In the genomic region with DNA sequence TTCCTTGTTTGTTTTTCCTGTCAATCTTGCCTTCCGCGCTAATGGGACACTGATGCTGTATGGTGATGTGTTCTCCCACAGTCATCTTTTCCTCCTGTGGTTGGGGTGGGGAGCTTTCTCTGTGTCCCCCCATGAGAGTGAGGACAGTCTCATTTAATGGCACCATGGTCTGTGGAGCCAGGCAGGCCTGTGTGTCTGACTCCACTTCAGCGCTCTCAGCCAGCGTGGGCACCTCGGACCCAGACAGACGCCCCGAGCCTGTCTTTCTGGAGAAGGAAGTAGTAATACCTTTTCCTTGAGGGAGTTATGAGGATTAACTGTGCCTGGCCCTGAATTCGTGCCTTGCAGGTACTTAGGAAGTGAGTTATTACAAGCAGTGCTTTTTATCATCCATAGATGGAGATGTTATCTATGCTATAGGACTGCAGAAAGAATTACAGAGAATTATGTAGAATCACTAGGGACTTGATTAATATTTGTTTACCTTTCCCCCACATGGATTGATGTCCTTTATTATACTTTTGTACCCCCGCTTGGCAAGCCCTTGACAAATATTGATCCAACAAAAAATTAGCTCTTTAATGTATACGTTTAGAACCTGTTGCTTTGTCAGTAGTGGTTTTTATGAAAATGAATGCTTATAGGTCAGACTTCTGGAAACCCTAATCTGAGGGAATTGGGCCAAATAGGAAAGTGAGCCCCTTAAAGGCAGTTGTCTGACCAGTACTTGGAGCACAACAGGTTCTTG, we compare ENCODE assay signal across 14 cellular contexts.
DNase-seq lines count a peak whose midpoint lies in the region; ATAC-seq and TF ChIP-seq lines count a peak whose summit lies in the region.
"Had no signal": no experiment of that assay in that cellular context is flagged by ENCODE, and none has a peak within 500 bp of the region (broad histone marks: within the 10 kb centered on the region; RNA-seq: fewer than 3 reads in every experiment).

No MANE protein-coding gene starts in this region.

- H3K9me3 ChIP-seq in adrenal gland (replicated peaks in 1 of 3) (no peaks in the 10 kb centered on the region), muscle layer of duodenum (ENCODE audit: control insufficient read depth in 1 of 2, low read length in 2 of 2) (no peaks in the 10 kb centered on the region), tibial artery (no peaks in the 10 kb centered on the region), A673 (ENCODE audit: low read depth, low read length, poor library complexity, severe bottlenecking) (no peaks in the 10 kb centered on the region)

- H3K27me3 Mint-ChIP-seq in activated CD8-positive, alpha-beta T cell treated with anti-CD3 and anti-CD28 coated beads for 36 hours, result no peaks in the 10 kb centered on the region
- no peaks in the 10 kb centered on the region for H3K27me3 Mint-ChIP-seq in activated CD8-positive, alpha-beta T cell treated with anti-CD3 and anti-CD28 coated beads, Interleukin-2, amount 10 ng/mL, durations not matched to agents 7 days and 5 days (ENCODE audit: low read depth)

- no peaks in the 10 kb centered on the region for H3K9me3 Mint-ChIP-seq in activated CD8-positive, alpha-beta T cell treated with anti-CD3 and anti-CD28 coated beads for 36 hours
- H3K9me3 Mint-ChIP-seq in activated CD8-positive, alpha-beta T cell treated with anti-CD3 and anti-CD28 coated beads, Interleukin-2, amount 10 ng/mL, durations not matched to agents 7 days and 5 days (ENCODE audit: insufficient read depth), result no peaks in the 10 kb centered on the region
- H3K9me3 Mint-ChIP-seq: activated naive CD4-positive, alpha-beta T cell treated with anti-CD3 and anti-CD28 coated beads for 36 hours had no signal

- TF ChIP-seq POLR2A in adrenal gland (IDR thresholded peaks at IDR 0.05), result no peak

- POLR2A ChIA-PET in activated CD8-positive, alpha-beta T cell treated with anti-CD3 and anti-CD28 coated beads for 36 hours (lab: Charles Lee), result interaction anchor here (0.8 kb wide), 1 partner anchor 208 kb away, joined by 3 read pairs; no protein-coding TSS in a partner anchor
- POLR2A ChIA-PET in activated CD8-positive, alpha-beta T cell treated with anti-CD3 and anti-CD28 coated beads, Interleukin-2, amount 10 ng/mL, durations not matched to agents 7 days and 5 days (lab: Charles Lee), result no interaction called here
- POLR2A ChIA-PET in A673 (lab: Charles Lee; ENCODE audit: low non-redundant PET), result no interaction called here

- intact Hi-C loops in activated CD8-positive, alpha-beta T cell treated with anti-CD3 and anti-CD28 coated beads for 36 hours (cut with micrococcal nuclease), result no loop called here
- intact Hi-C loops in adrenal gland (cut with DNase I), result no loop called here
- intact Hi-C loops in tibial artery (cut with DNase I; ENCODE audit: low total_unique reads), result no loop called here
- intact Hi-C loops in A673 (cut with micrococcal nuclease; ENCODE audit: unreplicated experiment), result no loop called here

- H3K4me1 Mint-ChIP-seq in activated CD8-positive, alpha-beta T cell treated with anti-CD3 and anti-CD28 coated beads for 36 hours (ENCODE audit: low read depth), result peaks cover 63% of the 10 kb centered on the region
- peaks cover 46% of the 10 kb centered on the region for H3K4me1 Mint-ChIP-seq in activated CD8-positive, alpha-beta T cell treated with anti-CD3 and anti-CD28 coated beads, Interleukin-2, amount 10 ng/mL, durations not matched to agents 7 days and 5 days (ENCODE audit: low read depth)

- no peak overlapping the region for H3K4me3 Mint-ChIP-seq in activated CD8-positive, alpha-beta T cell treated with anti-CD3 and anti-CD28 coated beads for 36 hours
- H3K4me3 Mint-ChIP-seq in activated CD8-positive, alpha-beta T cell treated with anti-CD3 and anti-CD28 coated beads, Interleukin-2, amount 10 ng/mL, durations not matched to agents 7 days and 5 days, result no peak overlapping the region
- H3K4me3 Mint-ChIP-seq: activated naive CD4-positive, alpha-beta T cell treated with anti-CD3 and anti-CD28 coated beads for 36 hours had no signal

- H3K4me3 ChIP-seq in adrenal gland, result no peak overlapping the region
- no peak overlapping the region for H3K4me3 ChIP-seq in muscle layer of duodenum (ENCODE audit: low read depth in 1 of 2, low read length in 2 of 2)
- no peak overlapping the region for H3K4me3 ChIP-seq in tibial artery
- no peak overlapping the region for H3K4me3 ChIP-seq in A673 (ENCODE audit: low read depth, low read length, poor library complexity, severe bottlenecking)

- TF ChIP-seq CTCF in activated CD8-positive, alpha-beta T cell treated with anti-CD3 and anti-CD28 coated beads for 36 hours (IDR thresholded peaks at IDR 0.05), result no peak
- TF ChIP-seq CTCF in adrenal gland (IDR thresholded peaks at IDR 0.05) (no peak), tibial artery (IDR thresholded peaks at IDR 0.05) (no peak), A673 (conservative IDR thresholded peaks at IDR 0.05; ENCODE audit: low read depth, low read length) (no peak)

- H3K36me3 ChIP-seq in adrenal gland (replicated peaks in 1 of 2) (no peaks in the 10 kb centered on the region), muscle layer of duodenum (ENCODE audit: control insufficient read depth in 1 of 2, insufficient read depth in 2 of 2, low read length in 2 of 2) (no peaks in the 10 kb centered on the region), tibial artery (no peaks in the 10 kb centered on the region), A673 (ENCODE audit: insufficient read depth, low read length, poor library complexity, severe bottlenecking) (no peaks in the 10 kb centered on the region)

- DNase-seq in activated CD8-positive, alpha-beta T cell treated with anti-CD3 and anti-CD28 coated beads for 36 hours, result no peak
- DNase-seq in activated CD8-positive, alpha-beta T cell treated with anti-CD3 and anti-CD28 coated beads, Interleukin-2, amount 10 ng/mL, durations not matched to agents 7 days and 5 days, result no peak
- DNase-seq in adrenal gland (no peak), tibial artery (no peak), A673 (ENCODE audit: low spot score) (no peak)
- DNase-seq: activated naive CD4-positive, alpha-beta T cell treated with anti-CD3 and anti-CD28 coated beads for 36 hours; effector memory CD4-positive, alpha-beta T cell; GOT3; NCI-H2081 treated with DMSO at 0.1 percent for 48 hours; stimulated activated CD4-positive, alpha-beta T cell treated with anti-CD3 and anti-CD28 coated beads, Interleukin-12 subunit alpha, Interleukin-12 subunit beta, amount 100 ng/mL, for 4 hours had no signal

- CTCF ChIA-PET in activated CD8-positive, alpha-beta T cell treated with anti-CD3 and anti-CD28 coated beads for 36 hours (lab: Charles Lee), result interaction anchor here (0.9 kb wide), 1 partner anchor 16 kb away, joined by 3 read pairs; no protein-coding TSS in a partner anchor
- CTCF ChIA-PET in activated CD8-positive, alpha-beta T cell treated with anti-CD3 and anti-CD28 coated beads, Interleukin-2, amount 10 ng/mL, durations not matched to agents 7 days and 5 days (lab: Charles Lee), result interaction anchor here (0.7 to 1.5 kb wide), 3 partner anchors 27 to 221 kb away, joined by 4 to 7 read pairs (median 6); no protein-coding TSS in a partner anchor
- CTCF ChIA-PET in A673 (lab: Charles Lee), result no interaction called here

- peaks cover 15 to 66% of the 10 kb centered on the region in 2 donors for H3K4me1 ChIP-seq in adrenal gland (replicated peaks in 1 of 2)
- H3K4me1 ChIP-seq in muscle layer of duodenum (ENCODE audit: control insufficient read depth in 1 of 2, insufficient read depth in 2 of 2, low read length in 2 of 2), result peaks cover 14 to 55% of the 10 kb centered on the region in 2 donors
- H3K4me1 ChIP-seq in tibial artery, result peaks cover 7 to 87% (median 77%) of the 10 kb centered on the region in 4 donors
- peaks cover 58% of the 10 kb centered on the region for H3K4me1 ChIP-seq in A673 (ENCODE audit: insufficient read depth, low read length, poor library complexity, severe bottlenecking)

- WGBS in adrenal gland, 4 donors, result 82 to 85% (median 85%) methylated on average over 10 of the region's 10 CpGs

- peak overlapping the region in 3 of 5 donors; percentile 3 to 90 (median 77) for H3K27ac ChIP-seq in adrenal gland
- peak overlapping the region; percentile 91 for H3K27ac ChIP-seq in muscle layer of duodenum (ENCODE audit: low read length)
- H3K27ac ChIP-seq in tibial artery, result peak overlapping the region; percentile 89 to 92
- no peak overlapping the region for H3K27ac ChIP-seq in A673 (ENCODE audit: low read depth, low read length, poor library complexity, severe bottlenecking)

- H3K27me3 ChIP-seq in adrenal gland, result no peaks in the 10 kb centered on the region
- no peaks in the 10 kb centered on the region for H3K27me3 ChIP-seq in muscle layer of duodenum (ENCODE audit: low read depth, low read length)
- H3K27me3 ChIP-seq in tibial artery, result no peaks in the 10 kb centered on the region
- no peaks in the 10 kb centered on the region for H3K27me3 ChIP-seq in A673 (replicated peaks; ENCODE audit: insufficient read depth, low read depth, low read length, poor library complexity)

- no TSS peak for BruUV-seq in A673 (replicated peaks; lab: Mats Ljungman, UMichigan)

- ATAC-seq in activated CD8-positive, alpha-beta T cell treated with anti-CD3 and anti-CD28 coated beads for 36 hours, result no peak
- no peak for ATAC-seq in activated CD8-positive, alpha-beta T cell treated with anti-CD3 and anti-CD28 coated beads, Interleukin-2, amount 10 ng/mL, durations not matched to agents 7 days and 5 days
- ATAC-seq in GM18858 (IDR thresholded peaks at IDR 0.05; ENCODE audit: unreplicated experiment) (no peak), HG02981 (IDR thresholded peaks at IDR 0.05; ENCODE audit: unreplicated experiment) (no peak)
- ATAC-seq: activated CD4-positive, CD25-positive, alpha-beta regulatory T cell treated with anti-CD3 and anti-CD28 coated beads, Interleukin-2, amount 50 U/mL, for 24 hours had no signal

- H3K27ac Mint-ChIP-seq in activated CD8-positive, alpha-beta T cell treated with anti-CD3 and anti-CD28 coated beads for 36 hours, result peak overlapping the region; percentile 7
- H3K27ac Mint-ChIP-seq in activated CD8-positive, alpha-beta T cell treated with anti-CD3 and anti-CD28 coated beads, Interleukin-2, amount 10 ng/mL, durations not matched to agents 7 days and 5 days, result no peak overlapping the region
- H3K27ac Mint-ChIP-seq: activated naive CD4-positive, alpha-beta T cell treated with anti-CD3 and anti-CD28 coated beads for 36 hours had no signal

- H3K36me3 Mint-ChIP-seq in activated CD8-positive, alpha-beta T cell treated with anti-CD3 and anti-CD28 coated beads for 36 hours (ENCODE audit: low read depth), result no peaks in the 10 kb centered on the region
- H3K36me3 Mint-ChIP-seq in activated CD8-positive, alpha-beta T cell treated with anti-CD3 and anti-CD28 coated beads, Interleukin-2, amount 10 ng/mL, durations not matched to agents 7 days and 5 days (ENCODE audit: low read depth), result no peaks in the 10 kb centered on the region
